Comparison of ENCODE assay signal across 8 cellular contexts in genomic region chr4:173252024-173252935, GRCh38.
DNase-seq lines count a peak whose midpoint lies in the region; ATAC-seq and TF ChIP-seq lines count a peak whose summit lies in the region.

No MANE protein-coding gene starts in this region.

- no TSS peak for BruUV-seq in OCI-LY7 (replicated peaks; lab: Mats Ljungman, UMichigan)

- H3K9me2 ChIP-seq in OCI-LY7 (ENCODE audit: insufficient read depth, low read length): no peaks in the 10 kb centered on the region

- H3K4me1 Mint-ChIP-seq in osteocyte (ENCODE audit: unreplicated experiment): peaks cover 29% of the 10 kb centered on the region

- H3K27ac ChIP-seq in HL-60 (replicated peaks) (no peak overlapping the region), OCI-LY7 (ENCODE audit: low read depth, low read length, poor library complexity, severe bottlenecking) (peak overlapping the region; percentile 4)

- peaks cover 11% of the 10 kb centered on the region for H3K36me3 Mint-ChIP-seq in osteocyte (ENCODE audit: unreplicated experiment)

- peak; percentile 73 for ATAC-seq in GM21526 (IDR thresholded peaks at IDR 0.05; ENCODE audit: low FRiP score, unreplicated experiment)

- H3K9me3 ChIP-seq in OCI-LY7 (ENCODE audit: low read length): no peaks in the 10 kb centered on the region

- no peak overlapping the region for H3K4me3 Mint-ChIP-seq in osteocyte (ENCODE audit: unreplicated experiment)

- peaks cover 6% of the 10 kb centered on the region; the same call in 1 of the 2 replicates for H3K79me2 ChIP-seq in OCI-LY7 (ENCODE audit: insufficient read depth, low read depth, low read length)

- POLR2A ChIA-PET in OCI-LY7 (lab: Charles Lee): no interaction called here

- H3K27me3 Mint-ChIP-seq in osteocyte (ENCODE audit: unreplicated experiment): no peaks in the 10 kb centered on the region

- H3K4me2 ChIP-seq in OCI-LY7 (ENCODE audit: low read length): no peak overlapping the region; the same call in 1 of the 2 replicates

- H3K9me3 Mint-ChIP-seq in osteocyte (ENCODE audit: unreplicated experiment): peaks cover 4% of the 10 kb centered on the region

- H2AFZ ChIP-seq in OCI-LY7 (ENCODE audit: low read length): no peak overlapping the region

- CTCF ChIA-PET in OCI-LY7 (lab: Charles Lee; ENCODE audit: unreplicated experiment): no interaction called here

- peaks cover 1% of the 10 kb centered on the region; the same call in 1 of the 2 replicates for H3K36me3 ChIP-seq in GM06990 (ENCODE audit: control insufficient read depth, insufficient read depth, low read length)
- H3K36me3 ChIP-seq in OCI-LY7 (ENCODE audit: insufficient read depth, low read length): peaks cover 36% of the 10 kb centered on the region

- H3K4me3 ChIP-seq in GM06990 (replicated peaks; ENCODE audit: low read depth, low read length) (no peak overlapping the region), HL-60 (replicated peaks; ENCODE audit: insufficient read depth, low read length) (no peak overlapping the region), OCI-LY7 (ENCODE audit: low read depth, low read length, poor library complexity, severe bottlenecking) (no peak overlapping the region), epithelial cell of proximal tubule (ENCODE audit: low read depth, low read length) (no peak overlapping the region)

- DNase-seq in GM06990 (ENCODE audit: extremely low read depth, insufficient read length): peak; percentile 27
- DNase-seq in HL-60 (ENCODE audit: low read depth in 1 of 2, low spot score in 1 of 2): peak; percentile 63 to 64
- DNase-seq in OCI-LY7 (ENCODE audit: low spot score): peak; percentile 63
- peak; percentile 98 for DNase-seq in epithelial cell of proximal tubule (ENCODE audit: low read depth)
- peak; percentile 92 for DNase-seq in osteocyte (ENCODE audit: extremely low spot score, unreplicated experiment)
- no peak for DNase-seq in OCI-M2 (lab: John Stamatoyannopoulos, UW; ENCODE audit: unreplicated experiment)
- no peak for DNase-seq in activated CD4-positive, alpha-beta T cell treated with anti-CD3 and anti-CD28 coated beads for 1 hour

- H3K27ac Mint-ChIP-seq in osteocyte (ENCODE audit: unreplicated experiment): peak overlapping the region; percentile 92

- H3K27me3 ChIP-seq in GM06990 (replicated peaks; ENCODE audit: control insufficient read depth, insufficient read depth, low read length) (no peaks in the 10 kb centered on the region), HL-60 (ENCODE audit: insufficient read depth, poor library complexity, severe bottlenecking) (no peaks in the 10 kb centered on the region)

- peaks cover 8% of the 10 kb centered on the region for H3K4me1 ChIP-seq in OCI-LY7 (ENCODE audit: insufficient read depth, low read length, poor library complexity, severe bottlenecking)

- no peaks in the 10 kb centered on the region; the same call in 1 of the 2 replicates for H4K20me1 ChIP-seq in OCI-LY7 (ENCODE audit: insufficient read depth, low read length)

- intact Hi-C loops in OCI-LY7 (cut with micrococcal nuclease; ENCODE audit: unreplicated experiment): no loop called here

- TF ChIP-seq CTCF in GM06990 (IDR thresholded peaks at IDR 0.05; ENCODE audit: insufficient read depth, low read length, poor library complexity, severe bottlenecking) (no peak), HL-60 (IDR thresholded peaks at IDR 0.05; ENCODE audit: insufficient read depth, low read length) (no peak), OCI-LY7 (conservative IDR thresholded peaks at IDR 0.05; ENCODE audit: low read length) (no peak), epithelial cell of proximal tubule (conservative IDR thresholded peaks at IDR 0.05; ENCODE audit: low read depth, low read length) (no peak), osteocyte (IDR thresholded peaks at IDR 0.05) (no peak)

Comparison
In these comparisons a context has a peak if more than half of its experiments do, and no peak if none do; other contexts are left out.
1. DNase-seq: peak in GM06990 (single experiment), HL-60 (2 of 2), OCI-LY7 (single experiment), epithelial cell of proximal tubule (single experiment) and osteocyte (single experiment); none in OCI-M2 (single experiment) and activated CD4-positive, alpha-beta T cell treated with anti-CD3 and anti-CD28 coated beads for 1 hour (single experiment).